12 cellular contexts compared by ENCODE assay signal in the genomic region with DNA sequence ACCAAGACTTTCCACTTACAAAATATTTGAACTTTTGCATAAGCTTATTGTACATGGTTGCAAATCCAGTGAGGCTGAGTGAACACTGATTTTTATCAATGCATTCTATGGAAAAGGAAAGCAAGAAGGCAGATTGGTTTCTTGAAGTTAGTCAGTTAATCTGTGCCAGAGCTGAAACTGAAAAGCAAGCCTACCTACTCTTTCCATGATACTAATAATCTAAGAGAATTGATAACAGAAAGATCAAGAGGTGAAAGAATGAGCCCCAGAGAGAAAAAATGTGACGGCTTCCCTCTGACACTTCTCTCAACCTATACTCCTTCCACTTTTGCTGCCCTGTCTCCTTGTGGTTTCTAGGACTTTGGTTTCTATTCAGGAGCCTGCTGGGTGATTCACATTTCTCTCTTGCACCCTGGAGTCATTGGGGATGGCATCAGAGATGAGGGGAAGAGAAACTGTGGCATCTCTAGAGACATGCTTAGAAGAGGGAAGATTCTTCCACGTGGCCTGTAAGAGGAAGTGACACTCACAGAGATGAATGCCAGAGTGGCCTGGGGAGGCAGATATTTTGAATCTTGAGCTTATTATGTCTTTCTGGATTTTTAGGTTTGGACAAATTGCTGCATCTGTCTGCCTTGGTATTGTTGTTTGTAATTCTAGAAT.
DNase-seq lines count a peak whose midpoint lies in the region; ATAC-seq, FAIRE-seq and TF ChIP-seq lines count a peak whose summit lies in the region.
"Had no signal": no experiment of that assay in that cellular context is flagged by ENCODE, and none has a peak within 500 bp of the region (broad histone marks: within the 10 kb centered on the region; RNA-seq: fewer than 3 reads in every experiment).

No MANE protein-coding gene starts in this region.

- TF ChIP-seq POLR2A in transverse colon (IDR thresholded peaks at IDR 0.05) (no peak), spleen (IDR thresholded peaks at IDR 0.05) (no peak)

- intact Hi-C loops in transverse colon (cut with DNase I; ENCODE audit: low total_unique reads) = no loop called here
- intact Hi-C loops in spleen (cut with DNase I; ENCODE audit: low total_unique reads) = no loop called here

- ATAC-seq in GM19397 (IDR thresholded peaks at IDR 0.05; ENCODE audit: unreplicated experiment) (peak; percentile 87), HG02973 (IDR thresholded peaks at IDR 0.05; ENCODE audit: unreplicated experiment) (peak; percentile 87)
- ATAC-seq: A549 had no signal

- H3K4me3 ChIP-seq in AG10803 (ENCODE audit: low read length) = no peak overlapping the region
- no peak overlapping the region for H3K4me3 ChIP-seq in transverse colon
- no peak overlapping the region for H3K4me3 ChIP-seq in spleen
- H3K4me3 ChIP-seq: A549 had no signal

- H3K9me3 ChIP-seq in transverse colon (no peaks in the 10 kb centered on the region), spleen (peaks cover 0 to 3% (median 0%) of the 10 kb centered on the region in 8 donors)
- H3K9me3 ChIP-seq: A549 had no signal

- DNase-seq in AG10803 (ENCODE audit: low read depth) (peak; percentile 50), NOMO-1 treated with dmso at 0.1 percent for 144 hours (lab: John Stamatoyannopoulos, UW; ENCODE audit: unreplicated experiment) (peak; percentile 1), transverse colon (no peak), NCI-H1092 treated with DMSO at 0.1 percent for 48 hours (lab: John Stamatoyannopoulos, UW) (no peak), D721Med (ENCODE audit: insufficient read length, low spot score) (no peak), spleen (no peak)
- DNase-seq: activated naive CD8-positive, alpha-beta T cell treated with anti-CD3 and anti-CD28 coated beads, Interleukin-2, amount 10 ng/mL, durations not matched to agents 7 days and 5 days; NCI-H510A treated with DMSO at 0.1 percent for 48 hours had no signal

- in situ Hi-C loops in transverse colon (cut with MboI; ENCODE audit: low pct_ligation_motif_present in 1 of 4, low pct_unique_long_range_greater_than_20kb in 1 of 4, low sequenced_read_pairs in 3 of 4) = no loop called here

- no peak for FAIRE-seq in D721Med (lab: Jason Lieb, UNC)
- FAIRE-seq: A549 had no signal

- H3K4me1 ChIP-seq in transverse colon = peaks cover 0 to under 1% (median 0%) of the 10 kb centered on the region in 4 donors
- H3K4me1 ChIP-seq in spleen = no peaks in the 10 kb centered on the region
- H3K4me1 ChIP-seq: A549 had no signal

- WGBS in transverse colon (ENCODE audit: low coverage in 1 of 2), 2 donors = 43 to 63% methylated on average over 2 of the region's 2 CpGs
- 32 to 45% (median 41%) methylated on average over 2 of the region's 2 CpGs for WGBS in spleen, 5 donors

- TF ChIP-seq EP300 in transverse colon (IDR thresholded peaks at IDR 0.05; ENCODE audit: low read depth) = no peak

- TF ChIP-seq CTCF in AG10803 (conservative IDR thresholded peaks at IDR 0.05; ENCODE audit: low read length) = no peak
- no peak for TF ChIP-seq CTCF in transverse colon (IDR thresholded peaks at IDR 0.05)
- TF ChIP-seq CTCF in D721Med (IDR thresholded peaks at IDR 0.05; ENCODE audit: insufficient read depth, missing control alignments) = no peak
- no peak for TF ChIP-seq CTCF in spleen (IDR thresholded peaks at IDR 0.05 in 8 of 11, conservative IDR thresholded peaks at IDR 0.05 in 3 of 11)

- H3K36me3 ChIP-seq in transverse colon (no peaks in the 10 kb centered on the region), spleen (no peaks in the 10 kb centered on the region)

- no peak overlapping the region for H3K27ac ChIP-seq in transverse colon
- no peak overlapping the region for H3K27ac ChIP-seq in spleen
- H3K27ac ChIP-seq: A549, VCaP had no signal

- H3K27me3 ChIP-seq in transverse colon (no peaks in the 10 kb centered on the region), spleen (replicated peaks in 1 of 7) (no peaks in the 10 kb centered on the region)

Comparison
In these comparisons a context has a peak if more than half of its experiments do, and no peak if none do; other contexts are left out.
1. DNase-seq: peak in AG10803 (single experiment) and NOMO-1 treated with dmso at 0.1 percent for 144 hours (single experiment); none in transverse colon (single experiment), NCI-H1092 treated with DMSO at 0.1 percent for 48 hours (single experiment), D721Med (single experiment) and spleen (single experiment).